In genomic region chr11:18243783-18244362, GRCh38 we compare ENCODE assay signal across 9 cellular contexts. TPM values are rescaled to one million over a fixed set of nuclear protein-coding genes. Genes with fewer than 3 reads are reported as not detected.
DNase-seq lines count a peak whose midpoint lies in the region; ATAC-seq and TF ChIP-seq lines count a peak whose summit lies in the region.
"Had no signal": no experiment of that assay in that cellular context is flagged by ENCODE, and none has a peak within 500 bp of the region (broad histone marks: within the 10 kb centered on the region; RNA-seq: fewer than 3 reads in every experiment).

No MANE protein-coding gene starts in this region.

- no peaks in the 10 kb centered on the region for H3K4me1 ChIP-seq in CD8-positive, alpha-beta memory T cell (ENCODE audit: insufficient read depth, low read length)

- H3K9me3 ChIP-seq in CD8-positive, alpha-beta memory T cell (ENCODE audit: low read length), result no peaks in the 10 kb centered on the region

- POLR2A ChIA-PET in CD8-positive, alpha-beta memory T cell (lab: Charles Lee), result interaction anchor here (0.7 to 1.1 kb wide), 2 partner anchors 152 to 297 kb away, joined by 3 read pairs; no protein-coding TSS in a partner anchor
- POLR2A ChIA-PET in HEK293T (lab: Yijun Ruan, JAX), result interaction anchor here (0.7 to 1.1 kb wide), 3 partner anchors 150 to 168 kb away, joined by 3 to 5 read pairs (median 3); partner anchors contain the start of genes LDHA and LDHC

- DNase-seq in CD8-positive, alpha-beta memory T cell, result peak; percentile 33 to 78 (median 49)
- DNase-seq in HEK293T (ENCODE audit: extremely low spot score) (peak; percentile 71), NOMO-1 (lab: John Stamatoyannopoulos, UW; ENCODE audit: unreplicated experiment in 2 of 2) (peak; percentile 20 to 70), fibroblast of gingiva (ENCODE audit: low read depth) (peak; percentile 66), pons (ENCODE audit: low spot score) (peak; percentile 49)
- peak; percentile 65 for DNase-seq in activated CD8-positive, alpha-beta memory T cell treated with anti-CD3 and anti-CD28 coated beads, Interleukin-2, amount 50 U/mL, for 48 hours
- DNase-seq: activated B cell treated with CpG ODN at 0.5 μM for 24 hours had no signal

- CTCF ChIA-PET in CD8-positive, alpha-beta memory T cell (lab: Charles Lee), result interaction anchor here (0.6 to 2.1 kb wide), 21 partner anchors 9 to 487 kb away, joined by 3 to 11 read pairs (median 3); partner anchors contain the start of genes LDHA, SPTY2D1 and TSG101
- CTCF ChIA-PET in HEK293T (lab: Yijun Ruan, JAX), result interaction anchor here (0.6 to 1.2 kb wide), 4 partner anchors 9 to 514 kb away, joined by 3 to 17 read pairs (median 3); no protein-coding TSS in a partner anchor

- no peak for ATAC-seq in GM18867 (IDR thresholded peaks at IDR 0.05; ENCODE audit: unreplicated experiment)
- ATAC-seq in HG03439 (IDR thresholded peaks at IDR 0.05; ENCODE audit: unreplicated experiment), result no peak

- no peak overlapping the region for H3K27ac ChIP-seq in CD8-positive, alpha-beta memory T cell (ENCODE audit: low read depth, low read length)

- H3K27ac Mint-ChIP-seq in CD8-positive, alpha-beta memory T cell, result peak overlapping the region in 6 of 8 donors; percentile 6 to 81 (median 53)
- H3K27ac Mint-ChIP-seq: activated B cell treated with CpG ODN at 0.5 μM for 24 hours had no signal

- H3K4me3 ChIP-seq in CD8-positive, alpha-beta memory T cell (ENCODE audit: low read length), result no peak overlapping the region

- H3K36me3 Mint-ChIP-seq in CD8-positive, alpha-beta memory T cell, result peaks cover 0 to 6% (median 0%) of the 10 kb centered on the region in 3 donors

- peaks cover 9% of the 10 kb centered on the region for H3K27me3 ChIP-seq in CD8-positive, alpha-beta memory T cell (ENCODE audit: insufficient read depth, low read length, poor library complexity, severe bottlenecking)

- H3K9me3 Mint-ChIP-seq in CD8-positive, alpha-beta memory T cell, result peaks cover 0 to 5% (median 0%) of the 10 kb centered on the region in 5 donors

- H3K27me3 Mint-ChIP-seq in CD8-positive, alpha-beta memory T cell, result peaks cover 8 to 10% of the 10 kb centered on the region in 2 donors

- H3K36me3 ChIP-seq in CD8-positive, alpha-beta memory T cell (ENCODE audit: insufficient read depth, low read length), result no peaks in the 10 kb centered on the region

- peaks cover 15 to 25% (median 17%) of the 10 kb centered on the region in 3 donors for H3K4me1 Mint-ChIP-seq in CD8-positive, alpha-beta memory T cell

- H3K4me3 Mint-ChIP-seq in CD8-positive, alpha-beta memory T cell, result peak overlapping the region in 2 of 7 donors; percentile 6 to 28
- H3K4me3 Mint-ChIP-seq: activated B cell treated with CpG ODN at 0.5 μM for 24 hours had no signal

TF ChIP-seq in HEK293T, 16 proteins besides CTCF, POLR2A, EP300 and RAD21:
- TF ChIP-seq SUZ12 (IDR thresholded peaks at IDR 0.05), result no peak
- no peak for TF ChIP-seq LEF1 (IDR thresholded peaks at IDR 0.05; ENCODE audit: borderline replicate concordance)
- TF ChIP-seq FOXK2 (IDR thresholded peaks at IDR 0.05), result no peak
- TF ChIP-seq CTBP1 (IDR thresholded peaks at IDR 0.05; ENCODE audit: borderline replicate concordance), result no peak
- TF ChIP-seq ELF4 (IDR thresholded peaks at IDR 0.05), result no peak
- TF ChIP-seq L3MBTL2 (conservative IDR thresholded peaks at IDR 0.05), result no peak
- no peak for TF ChIP-seq ZNF384 (IDR thresholded peaks at IDR 0.05)
- no peak for TF ChIP-seq FOXM1 (IDR thresholded peaks at IDR 0.05; ENCODE audit: borderline replicate concordance)
- no peak for TF ChIP-seq SP1 (IDR thresholded peaks at IDR 0.05)
- no peak for TF ChIP-seq PKNOX1 (IDR thresholded peaks at IDR 0.05)
- TF ChIP-seq TARDBP (IDR thresholded peaks at IDR 0.05), result no peak
- no peak for TF ChIP-seq BHLHE40 (IDR thresholded peaks at IDR 0.05; ENCODE audit: borderline replicate concordance)
- TF ChIP-seq FOXA1 (IDR thresholded peaks at IDR 0.05), result no peak
- no peak for TF ChIP-seq HDGF (IDR thresholded peaks at IDR 0.05; ENCODE audit: borderline replicate concordance)
- no peak for TF ChIP-seq NFRKB (IDR thresholded peaks at IDR 0.05)
- no peak for TF ChIP-seq ARNT (IDR thresholded peaks at IDR 0.05)

RNA-seq across cellular contexts. Expression of gene SAA2, which starts 4.6 kb away (rescaled TPM):
- not detected for total RNA-seq in CD8-positive, alpha-beta memory T cell
- polyA plus RNA-seq in CD8-positive, alpha-beta memory T cell, result not detected

RNA-seq across cellular contexts. Expression of gene SAA4, which starts 7.3 kb away (rescaled TPM):
- not detected for total RNA-seq in CD8-positive, alpha-beta memory T cell
- not detected for polyA plus RNA-seq in CD8-positive, alpha-beta memory T cell
- total RNA-seq: activated B cell treated with CpG ODN at 0.5 μM for 24 hours had no signal

RNA-seq across cellular contexts. Expression of gene SAA1, which starts 22.2 kb away (rescaled TPM):
- total RNA-seq in CD8-positive, alpha-beta memory T cell, result not detected
- polyA plus RNA-seq in CD8-positive, alpha-beta memory T cell, result not detected
- total RNA-seq: activated B cell treated with CpG ODN at 0.5 μM for 24 hours had no signal
